22 cellular contexts compared by ENCODE assay signal in the genomic region with DNA sequence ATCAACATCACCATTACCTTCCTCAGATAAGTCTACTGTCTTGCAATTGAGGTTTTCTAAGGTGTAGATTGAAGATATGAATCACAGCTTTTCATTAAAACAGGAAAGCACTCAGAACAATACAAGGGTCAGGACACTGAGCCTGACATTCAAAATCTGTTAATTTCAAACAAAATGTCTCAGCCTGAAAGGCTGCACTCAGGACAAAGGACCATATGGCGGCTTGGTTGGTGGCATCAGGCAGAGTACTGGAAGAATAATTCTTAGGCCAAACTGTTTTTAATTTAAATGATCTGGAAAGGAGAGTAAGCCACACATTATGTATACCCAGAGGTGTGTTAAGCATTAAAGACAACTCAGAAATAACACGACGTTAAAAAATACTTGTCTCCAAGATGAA.
DNase-seq lines count a peak whose midpoint lies in the region; ATAC-seq, FAIRE-seq and TF ChIP-seq lines count a peak whose summit lies in the region.
"Had no signal": no experiment of that assay in that cellular context is flagged by ENCODE, and none has a peak within 500 bp of the region (broad histone marks: within the 10 kb centered on the region; RNA-seq: fewer than 3 reads in every experiment).

No MANE protein-coding gene starts in this region.

- H3K9me3 Mint-ChIP-seq in activated naive CD8-positive, alpha-beta T cell treated with anti-CD3 and anti-CD28 coated beads, Interleukin-2, amount 50 U/mL, for 24 hours, result no peaks in the 10 kb centered on the region
- H3K9me3 Mint-ChIP-seq: CD4-positive, alpha-beta T cell; GM23338 had no signal

- H3K27ac Mint-ChIP-seq in activated naive CD8-positive, alpha-beta T cell treated with anti-CD3 and anti-CD28 coated beads, Interleukin-2, amount 50 U/mL, for 24 hours, result no peak overlapping the region
- H3K27ac Mint-ChIP-seq: CD14-positive monocyte; CD4-positive, alpha-beta T cell; CD8-positive, alpha-beta memory T cell; GM23338; H9 had no signal

- H3K27me3 Mint-ChIP-seq in activated naive CD8-positive, alpha-beta T cell treated with anti-CD3 and anti-CD28 coated beads, Interleukin-2, amount 50 U/mL, for 24 hours, result peaks cover 9% of the 10 kb centered on the region

- no peaks in the 10 kb centered on the region for H3K36me3 Mint-ChIP-seq in activated naive CD8-positive, alpha-beta T cell treated with anti-CD3 and anti-CD28 coated beads, Interleukin-2, amount 50 U/mL, for 24 hours (ENCODE audit: low read depth)
- H3K36me3 Mint-ChIP-seq: CD14-positive monocyte had no signal

- DNase-seq in D721Med (ENCODE audit: insufficient read length, low spot score), result no peak
- DNase-seq in NCI-H69 (lab: John Stamatoyannopoulos, UW), result peak; percentile 93
- peak; percentile 75 for DNase-seq in cerebellum (ENCODE audit: low spot score)
- no peak for DNase-seq in occipital lobe (lab: John Stamatoyannopoulos, UW)
- DNase-seq in activated naive CD8-positive, alpha-beta T cell treated with anti-CD3 and anti-CD28 coated beads, Interleukin-2, amount 50 U/mL, for 24 hours, result no peak
- DNase-seq in NOMO-1 treated with DMSO at 0.1 percent for 48 hours (lab: John Stamatoyannopoulos, UW; ENCODE audit: unreplicated experiment), result no peak
- DNase-seq: 8988T; ACHN; AML-193; BE2C; CD4-positive, alpha-beta T cell; CD8-positive, alpha-beta memory T cell; DMS79; EL; GF-D8; H9 had no signal

- no peaks in the 10 kb centered on the region for H3K4me1 Mint-ChIP-seq in activated naive CD8-positive, alpha-beta T cell treated with anti-CD3 and anti-CD28 coated beads, Interleukin-2, amount 50 U/mL, for 24 hours
- H3K4me1 Mint-ChIP-seq: CD8-positive, alpha-beta memory T cell had no signal

- no peak overlapping the region for H3K4me3 Mint-ChIP-seq in activated naive CD8-positive, alpha-beta T cell treated with anti-CD3 and anti-CD28 coated beads, Interleukin-2, amount 50 U/mL, for 24 hours
- H3K4me3 Mint-ChIP-seq: CD14-positive monocyte; CD4-positive, alpha-beta T cell; CD8-positive, alpha-beta memory T cell; GM23338; H9 had no signal

- peak; percentile 38 for FAIRE-seq in D721Med (lab: Jason Lieb, UNC)
- FAIRE-seq: A549, GM12891, GM18507 had no signal

- no peak for TF ChIP-seq CTCF in D721Med (IDR thresholded peaks at IDR 0.05; ENCODE audit: insufficient read depth, missing control alignments)

- ATAC-seq in activated naive CD8-positive, alpha-beta T cell treated with anti-CD3 and anti-CD28 coated beads, Interleukin-2, amount 50 U/mL, for 24 hours, result no peak
- ATAC-seq: A549, GM23338, HCT116 had no signal

Comparison
In these comparisons a context has a peak if more than half of its experiments do, and no peak if none do; other contexts are left out.
1. DNase-seq: peak in NCI-H69 (single experiment) and cerebellum (single experiment); none in D721Med (single experiment), occipital lobe (single experiment), activated naive CD8-positive, alpha-beta T cell treated with anti-CD3 and anti-CD28 coated beads, Interleukin-2, amount 50 U/mL, for 24 hours (single experiment) and NOMO-1 treated with DMSO at 0.1 percent for 48 hours (single experiment).